Comparison of ENCODE assay signal across 15 cellular contexts in the genomic region with DNA sequence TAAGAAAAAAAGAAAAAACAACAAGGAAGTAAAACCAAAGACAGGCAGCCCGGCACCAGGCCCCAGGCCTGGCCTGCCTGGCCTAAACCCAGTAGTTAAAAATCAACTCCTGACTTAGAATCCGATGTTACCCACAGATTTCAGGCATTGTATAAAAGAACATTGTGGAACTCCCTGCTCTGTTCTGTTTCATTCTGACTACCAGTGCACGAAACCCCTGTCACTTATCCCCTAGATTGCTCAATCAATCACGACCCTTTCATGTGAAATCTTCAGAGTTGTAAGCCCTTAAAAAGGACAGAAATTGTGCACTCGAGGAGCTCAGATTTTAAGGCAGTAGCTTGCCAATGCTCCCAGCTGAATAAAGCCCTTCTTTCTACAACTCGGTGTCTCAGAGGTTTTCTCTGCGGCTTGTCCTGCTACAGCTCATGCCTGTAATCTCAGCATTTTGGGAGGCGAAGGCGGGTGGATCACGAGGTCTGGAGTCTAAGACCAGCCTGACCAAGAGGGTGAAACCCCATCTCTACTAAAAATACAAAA. TPM values are rescaled to one million over a fixed set of nuclear protein-coding genes. Genes with fewer than 3 reads are reported as not detected.
DNase-seq lines count a peak whose midpoint lies in the region; ATAC-seq, FAIRE-seq and TF ChIP-seq lines count a peak whose summit lies in the region.
"Had no signal": no experiment of that assay in that cellular context is flagged by ENCODE, and none has a peak within 500 bp of the region (broad histone marks: within the 10 kb centered on the region; RNA-seq: fewer than 3 reads in every experiment).

No MANE protein-coding gene starts in this region.

- peak overlapping the region; percentile 65 for H3K27ac ChIP-seq in cardiac muscle cell
- H3K27ac ChIP-seq in heart left ventricle, result no peak overlapping the region
- peak overlapping the region; percentile 51 to 54 for H3K27ac ChIP-seq in kidney (ENCODE audit: low read depth in 2 of 2, low read length in 2 of 2)
- H3K27ac ChIP-seq: thoracic aorta had no signal

- H3K9ac ChIP-seq in kidney (ENCODE audit: low read length in 2 of 2), result no peak overlapping the region

- H3K9me3 Mint-ChIP-seq in activated T-helper 2 cell treated with anti-CD3 and anti-CD28 coated beads, Interferon-gamma antibody, Interleukin-2, Interleukin-4, amounts not matched to agents 10 μg/mL and 5 μg/mL and 100 μg/mL, durations not matched to agents 14 hours and 24 hours and 36 hours, result no peaks in the 10 kb centered on the region
- H3K9me3 Mint-ChIP-seq: WTC11 had no signal

- no peaks in the 10 kb centered on the region for H3K36me3 ChIP-seq in cardiac muscle cell
- no peaks in the 10 kb centered on the region for H3K36me3 ChIP-seq in heart left ventricle
- H3K36me3 ChIP-seq in kidney (ENCODE audit: control insufficient read depth in 1 of 2, insufficient read depth in 2 of 2, low read length in 2 of 2), result no peaks in the 10 kb centered on the region
- H3K36me3 ChIP-seq: thoracic aorta had no signal

- no peak overlapping the region for H3K4me3 Mint-ChIP-seq in activated T-helper 2 cell treated with anti-CD3 and anti-CD28 coated beads, Interferon-gamma antibody, Interleukin-2, Interleukin-4, amounts not matched to agents 10 μg/mL and 5 μg/mL and 100 μg/mL, durations not matched to agents 14 hours and 24 hours and 36 hours (ENCODE audit: low read depth)
- H3K4me3 Mint-ChIP-seq: WTC11 had no signal

- H3K27me3 ChIP-seq in cardiac muscle cell (no peaks in the 10 kb centered on the region), heart left ventricle (no peaks in the 10 kb centered on the region)

- H3K4me1 ChIP-seq in cardiac muscle cell (ENCODE audit: low read depth), result no peaks in the 10 kb centered on the region
- no peaks in the 10 kb centered on the region for H3K4me1 ChIP-seq in heart left ventricle
- no peaks in the 10 kb centered on the region for H3K4me1 ChIP-seq in kidney (ENCODE audit: control insufficient read depth in 1 of 2, insufficient read depth in 1 of 2, low read depth in 1 of 2, low read length in 2 of 2)

- TF ChIP-seq CTCF in cardiac muscle cell (IDR thresholded peaks at IDR 0.05; ENCODE audit: low read depth, low read length) (no peak), heart left ventricle (IDR thresholded peaks at IDR 0.05) (no peak), kidney (IDR thresholded peaks at IDR 0.05; ENCODE audit: borderline replicate concordance, extremely low read depth, insufficient read depth) (no peak)

- no peaks in the 10 kb centered on the region for H3K4me1 Mint-ChIP-seq in activated T-helper 2 cell treated with anti-CD3 and anti-CD28 coated beads, Interferon-gamma antibody, Interleukin-2, Interleukin-4, amounts not matched to agents 10 μg/mL and 5 μg/mL and 100 μg/mL, durations not matched to agents 14 hours and 24 hours and 36 hours (ENCODE audit: low read depth)

- H3K36me3 Mint-ChIP-seq in activated T-helper 2 cell treated with anti-CD3 and anti-CD28 coated beads, Interferon-gamma antibody, Interleukin-2, Interleukin-4, amounts not matched to agents 10 μg/mL and 5 μg/mL and 100 μg/mL, durations not matched to agents 14 hours and 24 hours and 36 hours (ENCODE audit: low read depth), result no peaks in the 10 kb centered on the region
- H3K36me3 Mint-ChIP-seq: WTC11 had no signal

- TF ChIP-seq POLR2A in heart left ventricle (IDR thresholded peaks at IDR 0.05), result no peak

- no peak overlapping the region for H3K27ac Mint-ChIP-seq in activated T-helper 2 cell treated with anti-CD3 and anti-CD28 coated beads, Interferon-gamma antibody, Interleukin-2, Interleukin-4, amounts not matched to agents 10 μg/mL and 5 μg/mL and 100 μg/mL, durations not matched to agents 14 hours and 24 hours and 36 hours
- H3K27ac Mint-ChIP-seq: WTC11 had no signal

- intact Hi-C loops in heart left ventricle (cut with DNase I) (no loop called here), kidney (cut with DNase I) (no loop called here)
- intact Hi-C loops in activated T-helper 2 cell treated with anti-CD3 and anti-CD28 coated beads, Interferon-gamma antibody, Interleukin-2, Interleukin-4, amounts not matched to agents 10 μg/mL and 5 μg/mL and 100 μg/mL, durations not matched to agents 14 hours and 24 hours and 36 hours (cut with micrococcal nuclease), result no loop called here

- no peak overlapping the region for H3K4me3 ChIP-seq in cardiac muscle cell
- no peak overlapping the region for H3K4me3 ChIP-seq in heart left ventricle
- no peak overlapping the region for H3K4me3 ChIP-seq in kidney (ENCODE audit: low read length in 2 of 2)
- H3K4me3 ChIP-seq: thoracic aorta had no signal

- DNase-seq in cardiac muscle cell (ENCODE audit: low read depth in 1 of 2, low spot score in 1 of 2) (no peak), heart left ventricle (no peak), kidney (no peak), NCI-H524 (lab: John Stamatoyannopoulos, UW) (no peak)
- no peak for DNase-seq in activated T-helper 2 cell treated with anti-CD3 and anti-CD28 coated beads, Interferon-gamma antibody, Interleukin-2, Interleukin-4, amounts not matched to agents 10 μg/mL and 5 μg/mL and 100 μg/mL, durations not matched to agents 14 hours and 24 hours and 36 hours (ENCODE audit: low spot score)
- no peak for DNase-seq in stimulated activated CD4-positive, alpha-beta T cell treated with anti-CD3 and anti-CD28 coated beads, Interleukin-1b, Interleukin-23, amount 100 ng/mL, for 48 hours
- DNase-seq: 8988T, activated T-cell treated with anti-CD3 and anti-CD28 coated beads for 4 hours, COR-L47, NCI-H526 had no signal

- WGBS in heart left ventricle, 4 donors, result 78 to 93% (median 86%) methylated on average over 10 of the region's 10 CpGs

- ATAC-seq in heart left ventricle (no peak), HG03354 (IDR thresholded peaks at IDR 0.05; ENCODE audit: poor library complexity, severe bottlenecking, unreplicated experiment) (peak; percentile 71), HG03442 (IDR thresholded peaks at IDR 0.05; ENCODE audit: unreplicated experiment) (no peak)
- ATAC-seq: WTC11 had no signal

- FAIRE-seq in kidney (lab: Jason Lieb, UNC), result no peak

- H3K27me3 Mint-ChIP-seq in activated T-helper 2 cell treated with anti-CD3 and anti-CD28 coated beads, Interferon-gamma antibody, Interleukin-2, Interleukin-4, amounts not matched to agents 10 μg/mL and 5 μg/mL and 100 μg/mL, durations not matched to agents 14 hours and 24 hours and 36 hours (ENCODE audit: low read depth), result no peaks in the 10 kb centered on the region

- H3K9me3 ChIP-seq in cardiac muscle cell (ENCODE audit: low read depth) (no peaks in the 10 kb centered on the region), heart left ventricle (no peaks in the 10 kb centered on the region), kidney (ENCODE audit: control insufficient read depth in 1 of 2, low read length in 2 of 2) (no peaks in the 10 kb centered on the region)
- H3K9me3 ChIP-seq: thoracic aorta had no signal

RNA-seq across cellular contexts. Expression of a gene that starts 15.6 kb away (rescaled TPM):
- total RNA-seq in cardiac muscle cell (not detected in 2 replicates), heart left ventricle (not detected), kidney (0.54 TPM)
- polyA plus RNA-seq in cardiac muscle cell (0.10 TPM in 1 of 2 replicates, not detected in the other), heart left ventricle (not detected), kidney (ENCODE audit: insufficient read depth, low read depth, low replicate concordance) (0.54 TPM)
- 0.14 TPM in 1 of 2 replicates, not detected in the other for total RNA-seq in activated T-helper 2 cell treated with anti-CD3 and anti-CD28 coated beads, Interferon-gamma antibody, Interleukin-2, Interleukin-4, amounts not matched to agents 10 μg/mL and 5 μg/mL and 100 μg/mL, durations not matched to agents 14 hours and 24 hours and 36 hours
- total RNA-seq: SK-MEL-5, thoracic aorta, WTC11 had no signal

RNA-seq across cellular contexts. Expression of a gene that starts 46.0 kb away (rescaled TPM):
- total RNA-seq in cardiac muscle cell, result 0.07 and 0.12 TPM in 2 replicates
- polyA plus RNA-seq in cardiac muscle cell, result not detected in 2 replicates
- total RNA-seq in heart left ventricle, result 10 to 100 TPM in 1 of 9 donors, 1 to 10 TPM in 6, under 1 TPM in 2; 0.49 to 12.4 (median 2.6) TPM
- polyA plus RNA-seq in heart left ventricle, result 1 to 10 TPM in 1 of 2 donors, under 1 TPM in 1; 0.69 to 2.3 TPM
- 0.66 TPM for total RNA-seq in kidney
- polyA plus RNA-seq in kidney (ENCODE audit: insufficient read depth, low read depth, low replicate concordance), result not detected
- not detected in 2 replicates for total RNA-seq in activated T-helper 2 cell treated with anti-CD3 and anti-CD28 coated beads, Interferon-gamma antibody, Interleukin-2, Interleukin-4, amounts not matched to agents 10 μg/mL and 5 μg/mL and 100 μg/mL, durations not matched to agents 14 hours and 24 hours and 36 hours
- total RNA-seq: SK-MEL-5, WTC11 had no signal

Comparison
In these comparisons a context has a peak if more than half of its experiments do, and no peak if none do; other contexts are left out.
1. H3K27ac ChIP-seq: peak in cardiac muscle cell (single experiment) and kidney (2 of 2); none in heart left ventricle (0 of 12).